ENCODE assay signal across 21 cellular contexts in the genomic region with DNA sequence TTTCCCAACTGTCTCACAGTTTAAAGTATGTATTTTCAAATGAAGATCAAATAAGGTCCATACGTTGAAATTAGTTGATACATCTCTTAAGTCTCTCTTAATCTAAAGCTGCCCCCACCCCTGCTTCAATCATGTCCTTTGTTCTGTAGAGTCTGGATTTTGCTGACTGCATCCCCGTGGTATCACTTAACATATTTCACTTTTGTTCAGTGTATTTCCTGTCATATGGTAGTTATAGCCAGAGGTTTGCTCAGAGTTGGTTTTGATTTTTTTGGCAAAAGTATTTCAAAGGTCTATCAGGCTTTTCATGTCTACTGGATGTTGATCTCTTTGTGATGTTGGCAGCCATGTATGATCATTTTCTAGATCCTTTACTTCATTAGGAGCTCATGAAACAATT.
"Had no signal": no experiment of that assay in that cellular context is flagged by ENCODE, and none has a peak within 500 bp of the region (broad histone marks: within the 10 kb centered on the region; RNA-seq: fewer than 3 reads in every experiment).

No MANE protein-coding gene starts in this region.

- H3K27ac Mint-ChIP-seq: neural progenitor cell, T-cell had no signal

- H3K79me2 ChIP-seq: parathyroid adenoma had no signal

- H3K4me3 ChIP-seq: body of pancreas, colonic mucosa, esophagus squamous epithelium, neural progenitor cell, tibial artery, uterus had no signal

- H2AFZ ChIP-seq: neural progenitor cell, parathyroid adenoma had no signal

- H3K9me3 Mint-ChIP-seq: neural progenitor cell, T-cell had no signal

- H3K4me3 Mint-ChIP-seq: neural progenitor cell, T-cell had no signal

- H3K36me3 ChIP-seq: colonic mucosa, esophagus squamous epithelium, neural progenitor cell, tibial artery, uterus had no signal

- DNase-seq: activated CD4-positive, alpha-beta T cell treated with anti-CD3 and anti-CD28 coated beads, Interleukin-2, amount 50 U/mL, for 4 hours; activated naive CD4-positive, alpha-beta T cell treated with anti-CD3 and anti-CD28 coated beads, Interleukin-2, amount 50 U/mL, for 16 hours; activated T-cell treated with anti-CD3 and anti-CD28 coated beads for 4 hours; body of pancreas; caudate nucleus; colonic mucosa; effector CD4-positive, alpha-beta T cell; esophagus squamous epithelium; glutamatergic neuron; kidney glomerular epithelial cell; mesendoderm; retina; stimulated activated CD4-positive, alpha-beta T cell treated with anti-CD3 and anti-CD28 coated beads, Interleukin-12 subunit alpha, Interleukin-12 subunit beta, amount 100 ng/mL, for 4 hours; stimulated activated CD4-positive, alpha-beta T cell treated with anti-CD3 and anti-CD28 coated beads, Interleukin-2, amount 100 ng/mL, for 24 hours; T-cell; T-helper 9 cell; tibial artery; uterus had no signal

- H3K4me1 ChIP-seq: colonic mucosa, parathyroid adenoma, tibial artery, uterus had no signal

- H3K4me2 ChIP-seq: neural progenitor cell had no signal

- ATAC-seq: activated CD4-positive, CD25-positive, alpha-beta regulatory T cell treated with anti-CD3 and anti-CD28 coated beads, Interleukin-2, amount 50 U/mL, for 24 hours; body of pancreas had no signal

- H3K9me3 ChIP-seq: body of pancreas, colonic mucosa, esophagus squamous epithelium, tibial artery, uterus had no signal

- H3K27me3 ChIP-seq: body of pancreas, colonic mucosa, esophagus squamous epithelium, neural progenitor cell, tibial artery, uterus had no signal

- H3K27ac ChIP-seq: body of pancreas, colonic mucosa, esophagus squamous epithelium, neural progenitor cell, parathyroid adenoma, tibial artery, uterus had no signal

- H3K27me3 Mint-ChIP-seq: T-cell had no signal
